Comparison of ENCODE assay signal across 4 cellular contexts in the genomic region with DNA sequence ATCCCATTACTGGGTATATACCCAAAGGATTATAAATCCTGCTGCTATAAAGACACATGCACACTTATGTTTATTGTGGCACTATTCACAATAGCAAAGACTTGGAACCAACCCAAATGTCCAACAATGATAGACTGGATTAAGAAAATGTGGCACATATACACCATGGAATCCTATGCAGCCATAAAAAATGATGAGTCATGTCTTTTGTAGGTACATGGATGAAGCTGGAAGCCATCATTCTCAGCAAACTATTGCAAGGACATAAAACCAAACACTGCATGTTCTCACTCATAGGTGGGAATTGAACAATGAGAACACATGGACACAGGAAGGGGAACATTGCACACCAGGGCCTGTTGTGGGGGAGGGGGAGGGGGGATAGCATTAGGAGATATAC.
TF ChIP-seq lines count a peak whose summit lies in the region.
"Not testable (repeated sequence)": the region's sequence is repeated elsewhere in the genome, so short reads cannot be mapped to it uniquely, and the experiment has no call there.

No MANE protein-coding gene starts in this region.

TF ChIP-seq in A549, 52 proteins besides CTCF, POLR2A, EP300 and RAD21:
- TF ChIP-seq FOSL2 (IDR thresholded peaks at IDR 0.05): not testable (repeated sequence)
- peak; percentile 6; the same call in 1 of the 2 replicates for TF ChIP-seq FOSL2 (CRISPR knock-in tag; IDR thresholded peaks at IDR 0.05)
- TF ChIP-seq NFE2L2 (conservative IDR thresholded peaks at IDR 0.05; ENCODE audit: low read length): peak; percentile 50; the same call in 1 of the 2 replicates
- TF ChIP-seq MAFK (IDR thresholded peaks at IDR 0.05; ENCODE audit: partially characterized antibody): peak; percentile 92

TF ChIP-seq in IMR-90, 13 proteins besides CTCF, POLR2A, EP300 and RAD21:
- TF ChIP-seq NFE2L2 (IDR thresholded peaks at IDR 0.05; ENCODE audit: low read depth, low read length): peak; percentile 44; the same call in 1 of the 2 replicates
- peak; percentile 59 for TF ChIP-seq MAFK (IDR thresholded peaks at IDR 0.05; ENCODE audit: low read depth, low read length)

TF ChIP-seq in K562, 482 proteins besides CTCF, POLR2A, EP300 and RAD21:
- peak; percentile 45; the same call in 1 of the 2 replicates for TF ChIP-seq C11orf30 (IDR thresholded peaks at IDR 0.05; ENCODE audit: low read depth)
- TF ChIP-seq ZNF316 (IDR thresholded peaks at IDR 0.05): peak; percentile 60
- TF ChIP-seq MAFG (tag; conservative IDR thresholded peaks at IDR 0.05): peak; percentile 55
TF ChIP-seq in K562: peak in this region for 3; not testable (repeated sequence) for 479.

TF ChIP-seq in HepG2, 621 proteins besides CTCF, POLR2A, EP300 and RAD21:
- peak; percentile 66 for TF ChIP-seq MAFF (IDR thresholded peaks at IDR 0.05; ENCODE audit: low read depth, low read length)
- TF ChIP-seq MAFK (conservative IDR thresholded peaks at IDR 0.05 in 1 of 2, IDR thresholded peaks at IDR 0.05 in 1 of 2; ENCODE audit: low read length in 2 of 2): peak; percentile 56 to 70; a peak in 3 of 4 replicates
